1 cellular context compared by ENCODE assay signal in the genomic region with DNA sequence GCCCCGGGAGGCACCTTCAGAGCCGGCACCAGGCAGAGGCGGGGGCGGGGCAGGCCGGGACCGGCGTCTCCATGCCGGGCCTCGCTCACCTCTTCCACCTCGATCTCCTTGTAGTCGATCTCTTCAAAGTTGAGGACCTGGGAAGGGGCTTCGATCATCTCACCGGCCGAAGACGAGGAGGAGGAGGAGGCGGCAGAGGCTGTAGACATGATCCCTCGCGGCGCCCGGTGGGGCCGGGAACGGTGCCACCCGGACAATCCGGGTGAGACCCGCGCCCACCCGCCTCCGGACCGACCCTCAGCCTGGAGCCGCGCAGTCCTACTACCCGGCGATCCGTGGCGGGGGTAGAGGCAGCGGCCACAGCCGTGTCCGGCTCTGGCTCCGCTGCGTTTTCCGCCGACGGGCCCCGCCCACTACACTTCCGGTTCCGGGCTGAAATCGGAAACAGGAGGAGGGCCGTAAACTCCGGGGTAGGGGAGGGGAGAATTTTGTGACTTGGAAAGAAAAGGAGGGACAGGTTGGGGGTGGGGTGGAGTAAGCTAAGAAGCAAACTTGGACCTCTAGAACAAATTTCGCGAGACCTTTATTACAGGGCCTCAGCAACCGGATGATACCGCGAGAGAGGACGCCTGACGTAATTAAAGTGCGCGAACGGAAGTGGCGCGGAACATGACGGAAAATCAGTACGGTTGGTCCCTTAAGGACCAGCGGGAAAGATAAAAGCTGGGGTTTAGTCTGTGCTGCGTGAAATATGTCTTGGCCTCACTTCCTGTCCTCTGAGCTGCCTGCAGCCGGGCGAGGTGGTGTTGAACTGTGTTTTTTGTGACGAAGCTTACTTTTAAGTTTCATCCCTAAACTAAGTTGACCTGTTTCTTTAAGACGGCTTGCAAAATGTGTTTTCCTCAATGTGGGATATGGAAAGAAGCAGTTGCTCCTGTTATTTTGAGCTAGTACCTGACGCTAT.
TF ChIP-seq lines count a peak whose summit lies in the region.

Gene MAP3K7, minus strand, starts transcription at position 398 of the 964 bp plus-strand sequence. Its CDS starts 189 bp downstream, at position 209.

TF ChIP-seq in WTC11, 78 proteins besides CTCF, POLR2A, EP300 and RAD21 (continued from another document and continues in another):
- TF ChIP-seq ARID4B (CRISPR knock-in tag; IDR thresholded peaks at IDR 0.05; ENCODE audit: borderline replicate concordance), result no peak; the same call in 1 of the 2 replicates
- TF ChIP-seq NR3C1 (CRISPR knock-in tag; conservative IDR thresholded peaks at IDR 0.05; ENCODE audit: low read depth), result no peak
- no peak for TF ChIP-seq MLX (CRISPR knock-in tag; IDR thresholded peaks at IDR 0.05)
- no peak for TF ChIP-seq ZNF232 (CRISPR knock-in tag; IDR thresholded peaks at IDR 0.05)
- TF ChIP-seq NFATC4 (CRISPR knock-in tag; IDR thresholded peaks at IDR 0.05), result no peak
- TF ChIP-seq, protein P1, sequence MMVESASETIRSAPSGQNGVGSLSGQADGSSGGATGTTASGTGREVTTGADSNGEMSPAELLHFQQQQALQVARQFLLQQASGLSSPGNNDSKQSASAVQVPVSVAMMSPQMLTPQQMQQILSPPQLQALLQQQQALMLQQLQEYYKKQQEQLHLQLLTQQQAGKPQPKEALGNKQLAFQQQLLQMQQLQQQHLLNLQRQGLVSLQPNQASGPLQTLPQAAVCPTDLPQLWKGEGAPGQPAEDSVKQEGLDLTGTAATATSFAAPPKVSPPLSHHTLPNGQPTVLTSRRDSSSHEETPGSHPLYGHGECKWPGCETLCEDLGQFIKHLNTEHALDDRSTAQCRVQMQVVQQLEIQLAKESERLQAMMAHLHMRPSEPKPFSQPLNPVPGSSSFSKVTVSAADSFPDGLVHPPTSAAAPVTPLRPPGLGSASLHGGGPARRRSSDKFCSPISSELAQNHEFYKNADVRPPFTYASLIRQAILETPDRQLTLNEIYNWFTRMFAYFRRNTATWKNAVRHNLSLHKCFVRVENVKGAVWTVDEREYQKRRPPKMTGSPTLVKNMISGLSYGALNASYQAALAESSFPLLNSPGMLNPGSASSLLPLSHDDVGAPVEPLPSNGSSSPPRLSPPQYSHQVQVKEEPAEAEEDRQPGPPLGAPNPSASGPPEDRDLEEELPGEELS (CRISPR knock-in tag; IDR thresholded peaks at IDR 0.05), result 0 out of 2 replicates have a peak, but pooled peaks have one; percentile 18
- TF ChIP-seq FOXJ3 (CRISPR knock-in tag; IDR thresholded peaks at IDR 0.05; ENCODE audit: borderline replicate concordance), result 0 out of 2 replicates have a peak, but pooled peaks have one; percentile 31
- no peak for TF ChIP-seq JUN (CRISPR knock-in tag; IDR thresholded peaks at IDR 0.05)
- no peak for TF ChIP-seq ELF4 (CRISPR knock-in tag; IDR thresholded peaks at IDR 0.05; ENCODE audit: low read depth)
- no peak for TF ChIP-seq KAT7 (CRISPR knock-in tag; IDR thresholded peaks at IDR 0.05; ENCODE audit: borderline replicate concordance)
- TF ChIP-seq, protein P2, sequence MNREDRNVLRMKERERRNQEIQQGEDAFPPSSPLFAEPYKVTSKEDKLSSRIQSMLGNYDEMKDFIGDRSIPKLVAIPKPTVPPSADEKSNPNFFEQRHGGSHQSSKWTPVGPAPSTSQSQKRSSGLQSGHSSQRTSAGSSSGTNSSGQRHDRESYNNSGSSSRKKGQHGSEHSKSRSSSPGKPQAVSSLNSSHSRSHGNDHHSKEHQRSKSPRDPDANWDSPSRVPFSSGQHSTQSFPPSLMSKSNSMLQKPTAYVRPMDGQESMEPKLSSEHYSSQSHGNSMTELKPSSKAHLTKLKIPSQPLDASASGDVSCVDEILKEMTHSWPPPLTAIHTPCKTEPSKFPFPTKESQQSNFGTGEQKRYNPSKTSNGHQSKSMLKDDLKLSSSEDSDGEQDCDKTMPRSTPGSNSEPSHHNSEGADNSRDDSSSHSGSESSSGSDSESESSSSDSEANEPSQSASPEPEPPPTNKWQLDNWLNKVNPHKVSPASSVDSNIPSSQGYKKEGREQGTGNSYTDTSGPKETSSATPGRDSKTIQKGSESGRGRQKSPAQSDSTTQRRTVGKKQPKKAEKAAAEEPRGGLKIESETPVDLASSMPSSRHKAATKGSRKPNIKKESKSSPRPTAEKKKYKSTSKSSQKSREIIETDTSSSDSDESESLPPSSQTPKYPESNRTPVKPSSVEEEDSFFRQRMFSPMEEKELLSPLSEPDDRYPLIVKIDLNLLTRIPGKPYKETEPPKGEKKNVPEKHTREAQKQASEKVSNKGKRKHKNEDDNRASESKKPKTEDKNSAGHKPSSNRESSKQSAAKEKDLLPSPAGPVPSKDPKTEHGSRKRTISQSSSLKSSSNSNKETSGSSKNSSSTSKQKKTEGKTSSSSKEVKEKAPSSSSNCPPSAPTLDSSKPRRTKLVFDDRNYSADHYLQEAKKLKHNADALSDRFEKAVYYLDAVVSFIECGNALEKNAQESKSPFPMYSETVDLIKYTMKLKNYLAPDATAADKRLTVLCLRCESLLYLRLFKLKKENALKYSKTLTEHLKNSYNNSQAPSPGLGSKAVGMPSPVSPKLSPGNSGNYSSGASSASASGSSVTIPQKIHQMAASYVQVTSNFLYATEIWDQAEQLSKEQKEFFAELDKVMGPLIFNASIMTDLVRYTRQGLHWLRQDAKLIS (CRISPR knock-in tag; IDR thresholded peaks at IDR 0.05; ENCODE audit: borderline replicate concordance), result peak; percentile 64; the same call in 1 of the 2 replicates
- TF ChIP-seq ERG (CRISPR knock-in tag; IDR thresholded peaks at IDR 0.05), result no peak
- peak; percentile 57; the same call in 1 of the 2 replicates for TF ChIP-seq ZNF532 (CRISPR knock-in tag; IDR thresholded peaks at IDR 0.05; ENCODE audit: borderline replicate concordance)
- peak; percentile 71; the same call in 1 of the 2 replicates for TF ChIP-seq FOXK1 (CRISPR knock-in tag; IDR thresholded peaks at IDR 0.05)
- TF ChIP-seq CDX4 (CRISPR knock-in tag; IDR thresholded peaks at IDR 0.05; ENCODE audit: borderline replicate concordance), result no peak
- no peak for TF ChIP-seq NR2C2 (CRISPR knock-in tag; IDR thresholded peaks at IDR 0.05)
- TF ChIP-seq, protein P3, sequence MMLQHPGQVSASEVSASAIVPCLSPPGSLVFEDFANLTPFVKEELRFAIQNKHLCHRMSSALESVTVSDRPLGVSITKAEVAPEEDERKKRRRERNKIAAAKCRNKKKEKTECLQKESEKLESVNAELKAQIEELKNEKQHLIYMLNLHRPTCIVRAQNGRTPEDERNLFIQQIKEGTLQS (CRISPR knock-in tag; conservative IDR thresholded peaks at IDR 0.05), result no peak
- TF ChIP-seq ATF1 (CRISPR knock-in tag; IDR thresholded peaks at IDR 0.05), result no peak
- no peak for TF ChIP-seq ESRRA (CRISPR knock-in tag; IDR thresholded peaks at IDR 0.05; ENCODE audit: borderline replicate concordance)
- no peak for TF ChIP-seq ZNF396 (CRISPR knock-in tag; IDR thresholded peaks at IDR 0.05; ENCODE audit: borderline replicate concordance)
- no peak for TF ChIP-seq MAX (CRISPR knock-in tag; IDR thresholded peaks at IDR 0.05)
- peak; percentile 97 for TF ChIP-seq CREM (CRISPR knock-in tag; IDR thresholded peaks at IDR 0.05)
- no peak for TF ChIP-seq GTF2I (CRISPR knock-in tag; conservative IDR thresholded peaks at IDR 0.05)
- no peak for TF ChIP-seq ZNF317 (CRISPR knock-in tag; IDR thresholded peaks at IDR 0.05; ENCODE audit: borderline replicate concordance, low read depth)
- no peak for TF ChIP-seq SOX15 (CRISPR knock-in tag; IDR thresholded peaks at IDR 0.05)
- TF ChIP-seq OVOL2 (CRISPR knock-in tag; IDR thresholded peaks at IDR 0.05; ENCODE audit: borderline replicate concordance), result no peak
- TF ChIP-seq CBFB (CRISPR knock-in tag; IDR thresholded peaks at IDR 0.05; ENCODE audit: low read depth), result no peak
- no peak for TF ChIP-seq ZNF263 (CRISPR knock-in tag; IDR thresholded peaks at IDR 0.05; ENCODE audit: low read depth)
- no peak for TF ChIP-seq NFYB (CRISPR knock-in tag; conservative IDR thresholded peaks at IDR 0.05; ENCODE audit: low read depth)
- TF ChIP-seq GRHL2 (CRISPR knock-in tag; IDR thresholded peaks at IDR 0.05; ENCODE audit: insufficient replicate concordance, severe bottlenecking), result no peak
- no peak for TF ChIP-seq HMGA2 (CRISPR knock-in tag; IDR thresholded peaks at IDR 0.05)
- TF ChIP-seq TEAD1 (CRISPR knock-in tag; IDR thresholded peaks at IDR 0.05), result no peak
- no peak for TF ChIP-seq SMAD3 (CRISPR knock-in tag; IDR thresholded peaks at IDR 0.05; ENCODE audit: borderline replicate concordance)
- TF ChIP-seq ZNF219 (CRISPR knock-in tag; IDR thresholded peaks at IDR 0.05; ENCODE audit: borderline replicate concordance), result no peak
